27 cellular contexts compared by ENCODE assay signal in genomic region chr12:40170593-40170992, GRCh38. TPM values are rescaled to one million over a fixed set of nuclear protein-coding genes. Genes with fewer than 3 reads are reported as not detected.
DNase-seq lines count a peak whose midpoint lies in the region; ATAC-seq, FAIRE-seq and TF ChIP-seq lines count a peak whose summit lies in the region.
"Had no signal": no experiment of that assay in that cellular context is flagged by ENCODE, and none has a peak within 500 bp of the region (broad histone marks: within the 10 kb centered on the region; RNA-seq: fewer than 3 reads in every experiment).

No MANE protein-coding gene starts in this region.

- WGBS in GM12878 (ENCODE audit: insufficient coverage, insufficient replicate concordance, low lambda C conversion rate, missing lambda C conversion rate): 72% methylated on average over 5 of the region's 5 CpGs

- no peak overlapping the region for H3K4me3 Mint-ChIP-seq in activated CD4-positive, alpha-beta T cell treated with anti-CD3 and anti-CD28 coated beads, Interleukin-2, amount 10 ng/mL, durations not matched to agents 7 days and 5 days
- H3K4me3 Mint-ChIP-seq: activated T-cell treated with anti-CD3 and anti-CD28 coated beads, Interleukin-2, amount 50 U/mL, for 4 hours; naive B cell; T-cell had no signal

- no peak overlapping the region for H3K4me2 ChIP-seq in GM12878 (ENCODE audit: control insufficient read depth, insufficient read depth)
- H3K4me2 ChIP-seq: A549, PC-9 had no signal

- H3K9me3 Mint-ChIP-seq in activated CD4-positive, alpha-beta T cell treated with anti-CD3 and anti-CD28 coated beads, Interleukin-2, amount 10 ng/mL, durations not matched to agents 7 days and 5 days: peaks cover 5% of the 10 kb centered on the region
- H3K9me3 Mint-ChIP-seq: activated T-cell treated with anti-CD3 and anti-CD28 coated beads, Interleukin-2, amount 50 U/mL, for 4 hours; T-cell had no signal

- ATAC-seq in GM12878: no peak
- ATAC-seq in upper lobe of right lung: peak; percentile 69
- ATAC-seq in HG03442 (IDR thresholded peaks at IDR 0.05; ENCODE audit: unreplicated experiment): no peak
- ATAC-seq: A549; activated T-cell treated with anti-CD3 and anti-CD28 coated beads, Interleukin-2, amount 50 U/mL, for 4 hours; heart left ventricle; T-cell had no signal

- no peak for TF ChIP-seq POLR2A in GM12878 (IDR thresholded peaks at IDR 0.05; ENCODE audit: low read depth, low read length)

- no peak for TF ChIP-seq EP300 in GM12878 (IDR thresholded peaks at IDR 0.05; ENCODE audit: borderline replicate concordance in 1 of 2, control insufficient read depth in 1 of 2, low read depth in 2 of 2, low read length in 2 of 2)

- TF ChIP-seq RAD21 in GM12878 (IDR thresholded peaks at IDR 0.05; ENCODE audit: insufficient read depth, low read depth, low read length): no peak

- no peak overlapping the region for H3K4me3 ChIP-seq in GM12878
- no peak overlapping the region for H3K4me3 ChIP-seq in upper lobe of right lung
- H3K4me3 ChIP-seq: A549, breast epithelium, HAP-1, heart left ventricle, PC-9 had no signal

- POLR2A ChIA-PET in activated CD4-positive, alpha-beta T cell treated with anti-CD3 and anti-CD28 coated beads, Interleukin-2, amount 10 ng/mL, durations not matched to agents 7 days and 5 days (lab: Charles Lee): no interaction called here
- POLR2A ChIA-PET in GM12878 (lab: Charles Lee): interaction anchor here (0.7 to 1.1 kb wide), 3 partner anchors 11 to 93 kb away, joined by 3 to 4 read pairs (median 3); no protein-coding TSS in a partner anchor

- BruUV-seq in GM12878 (replicated peaks; lab: Mats Ljungman, UMichigan): no TSS peak

- H3K27ac ChIP-seq in GM12878 (ENCODE audit: control insufficient read depth, insufficient read depth) (no peak overlapping the region), upper lobe of right lung (no peak overlapping the region)
- H3K27ac ChIP-seq: A549, breast epithelium, heart left ventricle, PC-9 had no signal

- RAD21 ChIA-PET in GM12878 (lab: Charles Lee; ENCODE audit: unreplicated experiment): interaction anchor here (1.0 to 4.0 kb wide), 5 partner anchors 13 to 60 kb away, joined by 3 to 13 read pairs (median 5); no protein-coding TSS in a partner anchor

- peaks cover 0 to 2% of the 10 kb centered on the region in 2 experiments; a peak in 2 of 4 replicates for H3K27me3 ChIP-seq in GM12878 (replicated peaks in 1 of 2; ENCODE audit: control insufficient read depth in 2 of 2, insufficient read depth in 2 of 2, low read length in 1 of 2)
- no peaks in the 10 kb centered on the region for H3K27me3 ChIP-seq in upper lobe of right lung
- H3K27me3 ChIP-seq: BE2C, breast epithelium, heart left ventricle had no signal

- intact Hi-C loops in GM12878 (cut with micrococcal nuclease; ENCODE audit: unreplicated experiment) (no loop called here), upper lobe of right lung (cut with DNase I) (no loop called here)

- no peaks in the 10 kb centered on the region for H4K20me1 ChIP-seq in GM12878 (ENCODE audit: control insufficient read depth, insufficient read depth)

- no peaks in the 10 kb centered on the region for H3K79me2 ChIP-seq in GM12878 (ENCODE audit: control insufficient read depth, insufficient read depth, low read length)

- H2AFZ ChIP-seq in GM12878 (ENCODE audit: control insufficient read depth, low read depth, low read length): no peak overlapping the region
- H2AFZ ChIP-seq: PC-9 had no signal

- no peaks in the 10 kb centered on the region for H3K36me3 Mint-ChIP-seq in activated CD4-positive, alpha-beta T cell treated with anti-CD3 and anti-CD28 coated beads, Interleukin-2, amount 10 ng/mL, durations not matched to agents 7 days and 5 days (ENCODE audit: low read depth)
- H3K36me3 Mint-ChIP-seq: naive B cell, T-cell had no signal

- DNase-seq in activated CD4-positive, alpha-beta T cell treated with anti-CD3 and anti-CD28 coated beads, Interleukin-2, amount 10 ng/mL, durations not matched to agents 7 days and 5 days: no peak
- DNase-seq in activated CD4-positive, alpha-beta T cell treated with anti-CD3 and anti-CD28 coated beads, Interleukin-2, amount 50 U/mL, for 48 hours: no peak
- DNase-seq in NCI-H524 treated with DMSO at 0.1 percent for 48 hours (lab: John Stamatoyannopoulos, UW) (peak; percentile 69), GM12878 (ENCODE audit: low read depth, low spot score) (no peak), upper lobe of right lung (no peak), HT-29 (ENCODE audit: low spot score) (no peak), GF-D8 (lab: John Stamatoyannopoulos, UW) (no peak)
- DNase-seq: activated CD4-positive, alpha-beta T cell treated with anti-CD3 and anti-CD28 coated beads for 1 hour; activated naive CD4-positive, alpha-beta T cell; activated T-cell treated with anti-CD3 and anti-CD28 coated beads, Interleukin-2, amount 50 U/mL, for 4 hours; amniotic stem cell; BE2C; effector CD4-positive, alpha-beta T cell; erythroblast; heart left ventricle; mesendoderm; naive B cell; NCI-H2081 treated with DMSO at 0.1 percent for 48 hours; NCI-H526 treated with DMSO at 0.1 percent for 48 hours; PC-9; SIG-M5; T-cell had no signal

- CTCF ChIA-PET in activated CD4-positive, alpha-beta T cell treated with anti-CD3 and anti-CD28 coated beads, Interleukin-2, amount 10 ng/mL, durations not matched to agents 7 days and 5 days (lab: Charles Lee): no interaction called here
- CTCF ChIA-PET in GM12878 (lab: Yijun Ruan, JAX): interaction anchor here (0.7 to 1.5 kb wide), 7 partner anchors 12 to 705 kb away, joined by 3 to 6 read pairs (median 5); no protein-coding TSS in a partner anchor

- H3K27ac Mint-ChIP-seq in activated CD4-positive, alpha-beta T cell treated with anti-CD3 and anti-CD28 coated beads, Interleukin-2, amount 10 ng/mL, durations not matched to agents 7 days and 5 days: peak overlapping the region; percentile 31
- H3K27ac Mint-ChIP-seq: T-cell had no signal

- peaks cover 18% of the 10 kb centered on the region for H3K4me1 Mint-ChIP-seq in activated CD4-positive, alpha-beta T cell treated with anti-CD3 and anti-CD28 coated beads, Interleukin-2, amount 10 ng/mL, durations not matched to agents 7 days and 5 days

- no peak for TF ChIP-seq CTCF in GM12878 (IDR thresholded peaks at IDR 0.05 in 2 of 3, conservative IDR thresholded peaks at IDR 0.05 in 1 of 3; ENCODE audit: control insufficient read depth in 2 of 3, extremely low read depth in 1 of 3, insufficient read depth in 1 of 3, low read depth in 3 of 3, low read length in 3 of 3)
- TF ChIP-seq CTCF in upper lobe of right lung (IDR thresholded peaks at IDR 0.05): no peak

- no peak for FAIRE-seq in GM12878 (lab: Jason Lieb, UNC)

- H3K36me3 ChIP-seq in GM12878 (ENCODE audit: control insufficient read depth in 2 of 2, insufficient read depth in 2 of 2, low read length in 1 of 2): no peaks in the 10 kb centered on the region
- H3K36me3 ChIP-seq in upper lobe of right lung: no peaks in the 10 kb centered on the region
- H3K36me3 ChIP-seq: BE2C, breast epithelium, HAP-1, heart left ventricle had no signal

- H3K27me3 Mint-ChIP-seq in activated CD4-positive, alpha-beta T cell treated with anti-CD3 and anti-CD28 coated beads, Interleukin-2, amount 10 ng/mL, durations not matched to agents 7 days and 5 days: peaks cover 29% of the 10 kb centered on the region
- H3K27me3 Mint-ChIP-seq: naive B cell had no signal

- no peaks in the 10 kb centered on the region; the same call in 1 of the 3 replicates for H3K9me3 ChIP-seq in GM12878 (replicated peaks; ENCODE audit: control insufficient read depth, insufficient read depth, low read length)
- no peaks in the 10 kb centered on the region for H3K9me3 ChIP-seq in upper lobe of right lung
- H3K9me3 ChIP-seq: A549, BE2C, breast epithelium, HAP-1, heart left ventricle had no signal

- SMC1A ChIA-PET in GM12878 (lab: Charles Lee; ENCODE audit: uncharacterized antibody, unreplicated experiment): interaction anchor here (1.0 to 4.1 kb wide), 11 partner anchors 11 to 156 kb away, joined by 3 to 18 read pairs (median 6); no protein-coding TSS in a partner anchor

- H3K4me1 ChIP-seq in GM12878 (ENCODE audit: control insufficient read depth, insufficient read depth, low read length) (peaks cover 10% of the 10 kb centered on the region), upper lobe of right lung (no peaks in the 10 kb centered on the region)
- H3K4me1 ChIP-seq: A549, BE2C, breast epithelium, HAP-1, heart left ventricle had no signal

- in situ Hi-C loops in GM12878 (cut with MboI): no loop called here

- H3K9ac ChIP-seq in GM12878 (ENCODE audit: control insufficient read depth, insufficient read depth, low read length): no peak overlapping the region

TF ChIP-seq in GM12878, 131 proteins besides CTCF, POLR2A, EP300 and RAD21 (continues in another document):
- TF ChIP-seq IKZF1 (conservative IDR thresholded peaks at IDR 0.05): 0 out of 2 replicates have a peak, but pooled peaks have one; percentile 23

RNA-seq across cellular contexts. Expression of gene LRRK2, which starts 54.2 kb away (rescaled TPM):
- under 1 TPM in 1 of 2 experiments, not detected in 1; 0.02 TPM for total RNA-seq in activated CD4-positive, alpha-beta T cell treated with anti-CD3 and anti-CD28 coated beads, Interleukin-2, amount 10 ng/mL, durations not matched to agents 7 days and 5 days
- total RNA-seq in GM12878 (2013; cell fraction: nucleolus; rRNA removed): 27.1 and 35.4 TPM in 2 replicates
- 2.0 and 2.1 TPM in 2 replicates for total RNA-seq in GM12878 (2014; rRNA removed)
- 2.9 and 3.0 TPM in 2 replicates for total RNA-seq in GM12878 (2014; rRNA removed; fragmentation: Illumina TruSeq; extraction: Trizol)
- total RNA-seq in GM12878 (2021): 2.4 and 3.2 TPM in 2 replicates
- 0.56 TPM for polyA plus RNA-seq in GM12878 (2011; ENCODE audit: low read depth)
- 32.6 and 61.8 TPM in 2 replicates for polyA plus RNA-seq in GM12878 (2011; rRNA removed)
- polyA plus RNA-seq in GM12878 (2011; cell fraction: cytosol; rRNA removed): 11.4 and 11.7 TPM in 2 replicates
- polyA plus RNA-seq in GM12878 (2011; cell fraction: nucleus; rRNA removed): 42.9 and 45.3 TPM in 2 replicates
- 1.0 and 1.2 TPM in 2 replicates for polyA plus RNA-seq in GM12878 (2012)
- 1.8 and 1.9 TPM in 2 replicates for polyA plus RNA-seq in GM12878 (2014; fragmentation: Illumina TruSeq; extraction: Trizol)
- polyA plus RNA-seq in GM12878 (2014; fragmentation: Nextera tagmentation; extraction: Ambion mirVana): 1 to 10 TPM in 1 of 2 experiments, under 1 TPM in 1; 0.97 to 1.1 TPM
- 1.0 and 1.1 TPM in 2 replicates for polyA plus RNA-seq in GM12878 (2014; rRNA removed)
- under 1 TPM; 0.80 to 0.95 TPM for polyA plus RNA-seq in GM12878 (2016; fragmentation: Nextera tagmentation; extraction: Ambion mirVana)
- 46.2 and 77.6 TPM in 2 replicates for polyA minus RNA-seq in GM12878 (2011; rRNA and poly(A)+ RNA removed)
- polyA minus RNA-seq in GM12878 (2011; cell fraction: cytosol; rRNA and poly(A)+ RNA removed): 17.1 and 19.8 TPM in 2 replicates
- polyA minus RNA-seq in GM12878 (2011; cell fraction: nucleus; rRNA and poly(A)+ RNA removed): 68.2 and 102 TPM in 2 replicates
- 415 TPM for total RNA-seq in upper lobe of right lung
- not detected in 2 replicates for total RNA-seq in HT-29 (2014; rRNA removed; shearing (Covaris generic))
- total RNA-seq: M059J had no signal

Comparison
In these comparisons a context has a peak if more than half of its experiments do, and no peak if none do; other contexts are left out.
1. RNA of gene LRRK2, which starts 54.2 kb away (total RNA-seq): 415 TPM in upper lobe of right lung (single experiment); 2.0 to 35.4 TPM in GM12878, 0.02 TPM in activated CD4-positive, alpha-beta T cell treated with anti-CD3 and anti-CD28 coated beads, Interleukin-2, amount 10 ng/mL, durations not matched to agents 7 days and 5 days and not detected in HT-29; every median in the first group is over 10 times any median in the second.